In the genomic region with DNA sequence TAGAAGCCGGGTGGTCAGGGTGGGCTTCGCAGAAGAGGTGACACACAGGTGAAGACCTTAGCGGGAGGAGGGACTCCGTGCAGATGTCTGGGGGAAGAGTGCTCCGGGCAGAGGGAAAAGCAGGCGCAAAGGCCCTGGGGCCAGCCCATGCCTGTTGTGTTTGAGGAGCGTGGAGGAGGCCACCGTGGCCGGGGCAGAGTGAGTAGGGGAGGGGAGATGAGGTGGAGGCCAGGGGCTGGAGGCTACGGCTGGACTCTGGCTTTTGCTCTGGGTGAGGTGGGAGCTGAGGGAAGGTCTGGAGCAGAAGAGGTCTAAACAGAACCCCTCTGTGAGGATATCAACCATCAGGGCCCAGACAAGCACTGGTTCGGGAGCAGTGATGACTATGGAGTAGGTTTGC, we compare ENCODE assay signal across 20 cellular contexts.
DNase-seq lines count a peak whose midpoint lies in the region; ATAC-seq, FAIRE-seq and TF ChIP-seq lines count a peak whose summit lies in the region.
"Had no signal": no experiment of that assay in that cellular context is flagged by ENCODE, and none has a peak within 500 bp of the region (broad histone marks: within the 10 kb centered on the region; RNA-seq: fewer than 3 reads in every experiment).

No MANE protein-coding gene starts in this region.

- H3K4me1 ChIP-seq in HepG2 (ENCODE audit: insufficient read depth, low read length) (peaks cover 19% of the 10 kb centered on the region), right lobe of liver (no peaks in the 10 kb centered on the region), sigmoid colon (no peaks in the 10 kb centered on the region)

- 70% methylated on average over 11 of the region's 11 CpGs for WGBS in HepG2 (ENCODE audit: low lambda C conversion rate)
- WGBS in right lobe of liver (ENCODE audit: insufficient coverage, low coverage, low lambda C conversion rate, missing lambda C conversion rate) = 82% methylated on average over 9 of the region's 11 CpGs
- 88 to 90% methylated on average over 11 of the region's 11 CpGs for WGBS in sigmoid colon, 2 donors

- no peak for TF ChIP-seq RAD21 in HepG2 (CRISPR knock-in tag; IDR thresholded peaks at IDR 0.05)

- no peaks in the 10 kb centered on the region for H3K36me3 ChIP-seq in HepG2 (replicated peaks in 1 of 2; ENCODE audit: control insufficient read depth in 1 of 2, insufficient read depth in 2 of 2, low read length in 2 of 2)
- no peaks in the 10 kb centered on the region for H3K36me3 ChIP-seq in right lobe of liver
- no peaks in the 10 kb centered on the region for H3K36me3 ChIP-seq in sigmoid colon
- H3K36me3 ChIP-seq: BLaER1 treated with 17β-estradiol and CSF1 and Interleukin-3, amounts not matched to agents 10 nM and 100 nM had no signal

- H3K27me3 Mint-ChIP-seq in nephron progenitor cell (ENCODE audit: low read depth, poor library complexity) = peaks cover 15% of the 10 kb centered on the region

- intact Hi-C loops in HepG2 (cut with micrococcal nuclease; ENCODE audit: unreplicated experiment) (no loop called here), right lobe of liver (cut with DNase I) (no loop called here), sigmoid colon (cut with DNase I) (no loop called here)

- peaks cover 9% of the 10 kb centered on the region for H3K36me3 Mint-ChIP-seq in nephron progenitor cell (ENCODE audit: low read depth)
- H3K36me3 Mint-ChIP-seq: CD8-positive, alpha-beta T cell had no signal

- ATAC-seq in HepG2 = no peak
- ATAC-seq in right lobe of liver = no peak
- ATAC-seq: CD8-positive, alpha-beta T cell; GM12878 had no signal

- no peak overlapping the region for H3K4me3 Mint-ChIP-seq in nephron progenitor cell
- H3K4me3 Mint-ChIP-seq: B cell; CD8-positive, alpha-beta T cell; HFFc6; IgD-negative memory B cell had no signal

- no peak for TF ChIP-seq CTCF in HepG2 (CRISPR knock-in tag; IDR thresholded peaks at IDR 0.05)
- TF ChIP-seq CTCF in right lobe of liver (IDR thresholded peaks at IDR 0.05) = no peak
- no peak for TF ChIP-seq CTCF in nephron progenitor cell (IDR thresholded peaks at IDR 0.05)
- no peak for TF ChIP-seq CTCF in sigmoid colon (IDR thresholded peaks at IDR 0.05)

- FAIRE-seq in HepG2 (lab: Jason Lieb, UNC) = no peak
- FAIRE-seq: GM12878 had no signal

- H3K9ac ChIP-seq in HepG2 (ENCODE audit: insufficient read depth, low read depth, low read length) = no peak overlapping the region
- H3K9ac ChIP-seq: BLaER1 treated with 17β-estradiol and CSF1 and Interleukin-3, amounts not matched to agents 10 nM and 100 nM; GM23248 had no signal

- H3K9me3 Mint-ChIP-seq in nephron progenitor cell = peaks cover 25% of the 10 kb centered on the region
- H3K9me3 Mint-ChIP-seq: CD8-positive, alpha-beta T cell had no signal

- no TSS peak for BruUV-seq in HepG2 (replicated peaks; lab: Mats Ljungman, UMichigan)

- no peaks in the 10 kb centered on the region for H3K9me3 ChIP-seq in HepG2 (ENCODE audit: low read length)
- H3K9me3 ChIP-seq in right lobe of liver = no peaks in the 10 kb centered on the region
- no peaks in the 10 kb centered on the region for H3K9me3 ChIP-seq in sigmoid colon

- H3K4me3 ChIP-seq in HepG2 (replicated peaks in 1 of 3; ENCODE audit: insufficient read depth in 1 of 3, low read depth in 2 of 3, low read length in 3 of 3) = no peak overlapping the region
- no peak overlapping the region for H3K4me3 ChIP-seq in right lobe of liver
- H3K4me3 ChIP-seq in sigmoid colon = no peak overlapping the region
- H3K4me3 ChIP-seq: BLaER1 treated with 17β-estradiol and CSF1 and Interleukin-3, amounts not matched to agents 10 nM and 100 nM; GM12878; GM23248 had no signal

- H3K27ac ChIP-seq in HepG2 (ENCODE audit: extremely low read length, insufficient read depth, low read length) = no peak overlapping the region
- H3K27ac ChIP-seq in right lobe of liver = no peak overlapping the region
- H3K27ac ChIP-seq in sigmoid colon = no peak overlapping the region
- H3K27ac ChIP-seq: BLaER1 treated with 17β-estradiol and CSF1 and Interleukin-3, amounts not matched to agents 10 nM and 100 nM; GM23248; HL-60 had no signal

- H3K4me1 Mint-ChIP-seq in nephron progenitor cell = peaks cover 46% of the 10 kb centered on the region
- H3K4me1 Mint-ChIP-seq: B cell, IgD-negative memory B cell had no signal

- CTCF ChIA-PET in HepG2 (lab: Yijun Ruan, JAX; ENCODE audit: low intra/inter-chr PET ratio, low total read pairs) = no interaction called here

- H3K27ac Mint-ChIP-seq in nephron progenitor cell = peak overlapping the region; percentile 36
- H3K27ac Mint-ChIP-seq: B cell; CD8-positive, alpha-beta T cell; HFFc6; IgD-negative memory B cell had no signal

- POLR2A ChIA-PET in HepG2 (lab: Yijun Ruan, JAX) = no interaction called here

- TF ChIP-seq EP300 in HepG2 (IDR thresholded peaks at IDR 0.05; ENCODE audit: low read depth in 2 of 2, low read length in 2 of 2) (no peak), HepG2 (CRISPR knock-in tag; IDR thresholded peaks at IDR 0.05; ENCODE audit: borderline replicate concordance) (no peak), sigmoid colon (IDR thresholded peaks at IDR 0.05) (no peak)

- no peak for DNase-seq in HepG2 (ENCODE audit: low spot score)
- DNase-seq in right lobe of liver = no peak
- no peak for DNase-seq in nephron progenitor cell
- DNase-seq in sigmoid colon = peak; percentile 46
- no peak for DNase-seq in ACHN
- DNase-seq in activated T-cell treated with anti-CD3 and anti-CD28 coated beads, Interleukin-2, amount 50 U/mL, for 1 hour = no peak
- DNase-seq in activated CD8-positive, alpha-beta memory T cell treated with anti-CD3 and anti-CD28 coated beads for 24 hours = no peak
- no peak for DNase-seq in GDM1 (lab: John Stamatoyannopoulos, UW)
- DNase-seq: 8988T; Calu3; CD8-positive, alpha-beta T cell; DMS79 treated with DMSO at 0.1 percent for 48 hours; GM23248; HCEC 1CT; HFFc6 had no signal

- peaks cover 0 to 15% of the 10 kb centered on the region in 2 experiments; a peak in 3 of 5 replicates for H3K27me3 ChIP-seq in HepG2 (ENCODE audit: control insufficient read depth in 1 of 2, insufficient read depth in 2 of 2, low read length in 2 of 2)
- no peaks in the 10 kb centered on the region for H3K27me3 ChIP-seq in right lobe of liver
- H3K27me3 ChIP-seq in sigmoid colon = peaks cover 0 to 24% (median 0%) of the 10 kb centered on the region in 3 donors
- H3K27me3 ChIP-seq: BLaER1 treated with 17β-estradiol and CSF1 and Interleukin-3, amounts not matched to agents 10 nM and 100 nM had no signal

- H3K79me2 ChIP-seq in HepG2 (ENCODE audit: insufficient read depth, low read length) = no peaks in the 10 kb centered on the region

- no peak overlapping the region for H2AFZ ChIP-seq in HepG2 (ENCODE audit: low read length)
- H2AFZ ChIP-seq: GM23248 had no signal

- in situ Hi-C loops in HepG2 (cut with HindIII; ENCODE audit: extremely low pct_ligation_motif_present, low pct_unique_long_range_greater_than_20kb) (no loop called here), ACHN (cut with HindIII; ENCODE audit: low pct_ligation_motif_present, low pct_unique_long_range_greater_than_20kb, low sequenced_read_pairs) (no loop called here)

- H3K4me2 ChIP-seq in HepG2 (ENCODE audit: low read depth, low read length) = no peak overlapping the region
- H3K4me2 ChIP-seq: BLaER1 treated with 17β-estradiol and CSF1 and Interleukin-3, amounts not matched to agents 10 nM and 100 nM had no signal

- H4K20me1 ChIP-seq in HepG2 (ENCODE audit: insufficient read depth, low read length) = no peaks in the 10 kb centered on the region
- H4K20me1 ChIP-seq: BLaER1 treated with 17β-estradiol and CSF1 and Interleukin-3, amounts not matched to agents 10 nM and 100 nM had no signal

- TF ChIP-seq POLR2A in HepG2 (IDR thresholded peaks at IDR 0.05; ENCODE audit: insufficient read depth in 1 of 2, low read depth in 2 of 2, low read length in 2 of 2) = no peak
- TF ChIP-seq POLR2A in right lobe of liver (IDR thresholded peaks at IDR 0.05) = no peak
- TF ChIP-seq POLR2A in sigmoid colon (IDR thresholded peaks at IDR 0.05) = no peak

TF ChIP-seq in HepG2, 621 proteins besides CTCF, POLR2A, EP300 and RAD21:
- TF ChIP-seq, protein P1, sequence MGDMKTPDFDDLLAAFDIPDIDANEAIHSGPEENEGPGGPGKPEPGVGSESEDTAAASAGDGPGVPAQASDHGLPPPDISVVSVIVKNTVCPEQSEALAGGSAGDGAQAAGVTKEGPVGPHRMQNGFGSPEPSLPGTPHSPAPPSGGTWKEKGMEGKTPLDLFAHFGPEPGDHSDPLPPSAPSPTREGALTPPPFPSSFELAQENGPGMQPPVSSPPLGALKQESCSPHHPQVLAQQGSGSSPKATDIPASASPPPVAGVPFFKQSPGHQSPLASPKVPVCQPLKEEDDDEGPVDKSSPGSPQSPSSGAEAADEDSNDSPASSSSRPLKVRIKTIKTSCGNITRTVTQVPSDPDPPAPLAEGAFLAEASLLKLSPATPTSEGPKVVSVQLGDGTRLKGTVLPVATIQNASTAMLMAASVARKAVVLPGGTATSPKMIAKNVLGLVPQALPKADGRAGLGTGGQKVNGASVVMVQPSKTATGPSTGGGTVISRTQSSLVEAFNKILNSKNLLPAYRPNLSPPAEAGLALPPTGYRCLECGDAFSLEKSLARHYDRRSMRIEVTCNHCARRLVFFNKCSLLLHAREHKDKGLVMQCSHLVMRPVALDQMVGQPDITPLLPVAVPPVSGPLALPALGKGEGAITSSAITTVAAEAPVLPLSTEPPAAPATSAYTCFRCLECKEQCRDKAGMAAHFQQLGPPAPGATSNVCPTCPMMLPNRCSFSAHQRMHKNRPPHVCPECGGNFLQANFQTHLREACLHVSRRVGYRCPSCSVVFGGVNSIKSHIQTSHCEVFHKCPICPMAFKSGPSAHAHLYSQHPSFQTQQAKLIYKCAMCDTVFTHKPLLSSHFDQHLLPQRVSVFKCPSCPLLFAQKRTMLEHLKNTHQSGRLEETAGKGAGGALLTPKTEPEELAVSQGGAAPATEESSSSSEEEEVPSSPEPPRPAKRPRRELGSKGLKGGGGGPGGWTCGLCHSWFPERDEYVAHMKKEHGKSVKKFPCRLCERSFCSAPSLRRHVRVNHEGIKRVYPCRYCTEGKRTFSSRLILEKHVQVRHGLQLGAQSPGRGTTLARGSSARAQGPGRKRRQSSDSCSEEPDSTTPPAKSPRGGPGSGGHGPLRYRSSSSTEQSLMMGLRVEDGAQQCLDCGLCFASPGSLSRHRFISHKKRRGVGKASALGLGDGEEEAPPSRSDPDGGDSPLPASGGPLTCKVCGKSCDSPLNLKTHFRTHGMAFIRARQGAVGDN (CRISPR knock-in tag; IDR thresholded peaks at IDR 0.05) = 0 out of 2 replicates have a peak, but pooled peaks have one; percentile 11
- TF ChIP-seq FIP1L1 (IDR thresholded peaks at IDR 0.05; ENCODE audit: borderline replicate concordance, insufficient read depth, low read depth, low read length) (no peak), SALL2 (CRISPR knock-in tag; IDR thresholded peaks at IDR 0.05) (no peak), ZBTB21 (CRISPR knock-in tag; IDR thresholded peaks at IDR 0.05) (no peak)
